Comparison of ENCODE assay signal across 1 cellular context in the genomic region with DNA sequence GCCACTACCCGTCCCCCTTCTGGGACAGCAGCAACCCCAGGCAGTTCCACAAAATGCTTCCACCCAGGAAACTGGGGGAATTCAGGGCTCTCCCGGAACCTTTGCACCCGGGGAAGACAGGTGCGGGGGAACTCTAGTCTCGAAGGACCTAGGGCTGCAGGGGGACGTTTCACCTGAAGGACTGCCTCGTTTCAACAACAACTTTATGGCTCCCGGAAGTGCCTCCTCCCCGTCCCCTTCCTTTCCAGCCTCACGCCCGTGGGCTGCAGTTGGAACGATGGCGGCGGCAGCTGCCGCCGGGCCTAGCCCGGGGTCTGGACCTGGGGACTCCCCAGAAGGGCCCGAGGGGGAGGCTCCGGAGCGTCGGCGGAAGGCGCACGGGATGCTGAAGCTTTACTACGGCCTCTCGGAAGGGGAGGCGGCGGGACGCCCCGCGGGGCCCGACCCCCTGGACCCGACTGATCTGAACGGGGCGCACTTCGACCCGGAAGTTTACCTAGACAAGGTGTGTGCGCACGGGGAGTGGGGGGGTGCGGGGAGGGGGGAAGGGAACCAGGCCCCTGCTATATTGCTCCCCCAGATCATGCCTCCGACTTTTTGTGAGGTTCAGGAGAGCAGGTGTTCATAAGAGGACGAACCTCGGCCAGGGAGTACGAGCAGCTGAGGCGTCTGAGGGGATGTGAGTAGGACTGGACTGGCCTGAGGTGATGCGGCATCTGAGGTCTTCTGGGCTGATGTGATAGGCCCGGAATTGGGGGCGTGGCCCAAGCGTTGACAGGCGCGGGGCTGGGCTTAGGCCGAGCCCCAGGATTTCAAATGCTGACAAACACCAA.
TF ChIP-seq lines count a peak whose summit lies in the region.

A gene (plus strand): TSS at position 241 of the 833 bp plus-strand sequence. CDS start 37 bp downstream, at position 278.

TF ChIP-seq in HepG2, 621 proteins besides CTCF, POLR2A, EP300 and RAD21 (continued from another document and continues in another):
- TF ChIP-seq, protein P1, sequence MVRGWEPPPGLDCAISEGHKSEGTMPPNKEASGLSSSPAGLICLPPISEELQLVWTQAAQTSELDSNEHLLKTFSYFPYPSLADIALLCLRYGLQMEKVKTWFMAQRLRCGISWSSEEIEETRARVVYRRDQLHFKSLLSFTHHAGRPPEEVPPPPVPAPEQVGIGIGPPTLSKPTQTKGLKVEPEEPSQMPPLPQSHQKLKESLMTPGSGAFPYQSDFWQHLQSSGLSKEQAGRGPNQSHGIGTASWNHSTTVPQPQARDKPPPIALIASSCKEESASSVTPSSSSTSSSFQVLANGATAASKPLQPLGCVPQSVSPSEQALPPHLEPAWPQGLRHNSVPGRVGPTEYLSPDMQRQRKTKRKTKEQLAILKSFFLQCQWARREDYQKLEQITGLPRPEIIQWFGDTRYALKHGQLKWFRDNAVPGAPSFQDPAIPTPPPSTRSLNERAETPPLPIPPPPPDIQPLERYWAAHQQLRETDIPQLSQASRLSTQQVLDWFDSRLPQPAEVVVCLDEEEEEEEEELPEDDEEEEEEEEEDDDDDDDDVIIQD (CRISPR knock-in tag; IDR thresholded peaks at IDR 0.05; ENCODE audit: low read depth), result no peak
- peak; percentile 64 for TF ChIP-seq AGO1 (IDR thresholded peaks at IDR 0.05; ENCODE audit: low read depth, low read length, poor library complexity, severe bottlenecking)
- no peak for TF ChIP-seq ATAD3A (CRISPR knock-in tag; IDR thresholded peaks at IDR 0.05)
- TF ChIP-seq ZNF432 (CRISPR knock-in tag; IDR thresholded peaks at IDR 0.05; ENCODE audit: borderline replicate concordance), result no peak
- peak; percentile 75; the same call in 1 of the 2 replicates for TF ChIP-seq ZNF792 (CRISPR knock-in tag; IDR thresholded peaks at IDR 0.05)
- TF ChIP-seq IKZF4 (CRISPR knock-in tag; IDR thresholded peaks at IDR 0.05; ENCODE audit: borderline replicate concordance, low read depth, not compliant biosample characterization), result no peak
- TF ChIP-seq ZNF773 (CRISPR knock-in tag; IDR thresholded peaks at IDR 0.05; ENCODE audit: borderline replicate concordance), result no peak
- TF ChIP-seq ZNF552 (CRISPR knock-in tag; IDR thresholded peaks at IDR 0.05; ENCODE audit: borderline replicate concordance), result 0 out of 2 replicates have a peak, but pooled peaks have one; percentile 63
- TF ChIP-seq, protein P2, sequence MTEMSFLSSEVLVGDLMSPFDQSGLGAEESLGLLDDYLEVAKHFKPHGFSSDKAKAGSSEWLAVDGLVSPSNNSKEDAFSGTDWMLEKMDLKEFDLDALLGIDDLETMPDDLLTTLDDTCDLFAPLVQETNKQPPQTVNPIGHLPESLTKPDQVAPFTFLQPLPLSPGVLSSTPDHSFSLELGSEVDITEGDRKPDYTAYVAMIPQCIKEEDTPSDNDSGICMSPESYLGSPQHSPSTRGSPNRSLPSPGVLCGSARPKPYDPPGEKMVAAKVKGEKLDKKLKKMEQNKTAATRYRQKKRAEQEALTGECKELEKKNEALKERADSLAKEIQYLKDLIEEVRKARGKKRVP (CRISPR knock-in tag; IDR thresholded peaks at IDR 0.05), result peak in 1 of 2 experiments; percentile 52; a peak in 2 of 4 replicates
- TF ChIP-seq, protein P3, sequence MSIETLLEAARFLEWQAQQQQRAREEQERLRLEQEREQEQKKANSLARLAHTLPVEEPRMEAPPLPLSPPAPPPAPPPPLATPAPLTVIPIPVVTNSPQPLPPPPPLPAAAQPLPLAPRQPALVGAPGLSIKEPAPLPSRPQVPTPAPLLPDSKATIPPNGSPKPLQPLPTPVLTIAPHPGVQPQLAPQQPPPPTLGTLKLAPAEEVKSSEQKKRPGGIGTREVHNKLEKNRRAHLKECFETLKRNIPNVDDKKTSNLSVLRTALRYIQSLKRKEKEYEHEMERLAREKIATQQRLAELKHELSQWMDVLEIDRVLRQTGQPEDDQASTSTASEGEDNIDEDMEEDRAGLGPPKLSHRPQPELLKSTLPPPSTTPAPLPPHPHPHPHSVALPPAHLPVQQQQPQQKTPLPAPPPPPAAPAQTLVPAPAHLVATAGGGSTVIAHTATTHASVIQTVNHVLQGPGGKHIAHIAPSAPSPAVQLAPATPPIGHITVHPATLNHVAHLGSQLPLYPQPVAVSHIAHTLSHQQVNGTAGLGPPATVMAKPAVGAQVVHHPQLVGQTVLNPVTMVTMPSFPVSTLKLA (IDR thresholded peaks at IDR 0.05), result no peak
- no peak for TF ChIP-seq ARNT (IDR thresholded peaks at IDR 0.05)
- TF ChIP-seq ZFP62 (CRISPR knock-in tag; IDR thresholded peaks at IDR 0.05), result no peak
- peak; percentile 89; the same call in 1 of the 2 replicates for TF ChIP-seq TGIF2 (CRISPR knock-in tag; IDR thresholded peaks at IDR 0.05)
- TF ChIP-seq, protein P4, sequence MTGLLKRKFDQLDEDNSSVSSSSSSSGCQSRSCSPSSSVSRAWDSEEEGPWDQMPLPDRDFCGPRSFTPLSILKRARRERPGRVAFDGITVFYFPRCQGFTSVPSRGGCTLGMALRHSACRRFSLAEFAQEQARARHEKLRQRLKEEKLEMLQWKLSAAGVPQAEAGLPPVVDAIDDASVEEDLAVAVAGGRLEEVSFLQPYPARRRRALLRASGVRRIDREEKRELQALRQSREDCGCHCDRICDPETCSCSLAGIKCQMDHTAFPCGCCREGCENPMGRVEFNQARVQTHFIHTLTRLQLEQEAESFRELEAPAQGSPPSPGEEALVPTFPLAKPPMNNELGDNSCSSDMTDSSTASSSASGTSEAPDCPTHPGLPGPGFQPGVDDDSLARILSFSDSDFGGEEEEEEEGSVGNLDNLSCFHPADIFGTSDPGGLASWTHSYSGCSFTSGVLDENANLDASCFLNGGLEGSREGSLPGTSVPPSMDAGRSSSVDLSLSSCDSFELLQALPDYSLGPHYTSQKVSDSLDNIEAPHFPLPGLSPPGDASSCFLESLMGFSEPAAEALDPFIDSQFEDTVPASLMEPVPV (CRISPR knock-in tag; IDR thresholded peaks at IDR 0.05), result no peak
- no peak for TF ChIP-seq ZNF296 (CRISPR knock-in tag; conservative IDR thresholded peaks at IDR 0.05)
- TF ChIP-seq KLF6 (CRISPR knock-in tag; IDR thresholded peaks at IDR 0.05), result peak; percentile 78; the same call in 1 of the 2 replicates
- peak in 1 of 2 experiments; percentile 45; a peak in 1 of 4 replicates for TF ChIP-seq NR2F1 (CRISPR knock-in tag; IDR thresholded peaks at IDR 0.05)
- 0 out of 2 replicates have a peak, but pooled peaks have one; percentile 60 for TF ChIP-seq ZNF333 (CRISPR knock-in tag; IDR thresholded peaks at IDR 0.05; ENCODE audit: borderline replicate concordance)
- TF ChIP-seq, protein P5, sequence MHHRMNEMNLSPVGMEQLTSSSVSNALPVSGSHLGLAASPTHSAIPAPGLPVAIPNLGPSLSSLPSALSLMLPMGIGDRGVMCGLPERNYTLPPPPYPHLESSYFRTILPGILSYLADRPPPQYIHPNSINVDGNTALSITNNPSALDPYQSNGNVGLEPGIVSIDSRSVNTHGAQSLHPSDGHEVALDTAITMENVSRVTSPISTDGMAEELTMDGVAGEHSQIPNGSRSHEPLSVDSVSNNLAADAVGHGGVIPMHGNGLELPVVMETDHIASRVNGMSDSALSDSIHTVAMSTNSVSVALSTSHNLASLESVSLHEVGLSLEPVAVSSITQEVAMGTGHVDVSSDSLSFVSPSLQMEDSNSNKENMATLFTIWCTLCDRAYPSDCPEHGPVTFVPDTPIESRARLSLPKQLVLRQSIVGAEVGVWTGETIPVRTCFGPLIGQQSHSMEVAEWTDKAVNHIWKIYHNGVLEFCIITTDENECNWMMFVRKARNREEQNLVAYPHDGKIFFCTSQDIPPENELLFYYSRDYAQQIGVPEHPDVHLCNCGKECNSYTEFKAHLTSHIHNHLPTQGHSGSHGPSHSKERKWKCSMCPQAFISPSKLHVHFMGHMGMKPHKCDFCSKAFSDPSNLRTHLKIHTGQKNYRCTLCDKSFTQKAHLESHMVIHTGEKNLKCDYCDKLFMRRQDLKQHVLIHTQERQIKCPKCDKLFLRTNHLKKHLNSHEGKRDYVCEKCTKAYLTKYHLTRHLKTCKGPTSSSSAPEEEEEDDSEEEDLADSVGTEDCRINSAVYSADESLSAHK (CRISPR knock-in tag; IDR thresholded peaks at IDR 0.05; ENCODE audit: borderline replicate concordance), result no peak
- TF ChIP-seq, protein P6, sequence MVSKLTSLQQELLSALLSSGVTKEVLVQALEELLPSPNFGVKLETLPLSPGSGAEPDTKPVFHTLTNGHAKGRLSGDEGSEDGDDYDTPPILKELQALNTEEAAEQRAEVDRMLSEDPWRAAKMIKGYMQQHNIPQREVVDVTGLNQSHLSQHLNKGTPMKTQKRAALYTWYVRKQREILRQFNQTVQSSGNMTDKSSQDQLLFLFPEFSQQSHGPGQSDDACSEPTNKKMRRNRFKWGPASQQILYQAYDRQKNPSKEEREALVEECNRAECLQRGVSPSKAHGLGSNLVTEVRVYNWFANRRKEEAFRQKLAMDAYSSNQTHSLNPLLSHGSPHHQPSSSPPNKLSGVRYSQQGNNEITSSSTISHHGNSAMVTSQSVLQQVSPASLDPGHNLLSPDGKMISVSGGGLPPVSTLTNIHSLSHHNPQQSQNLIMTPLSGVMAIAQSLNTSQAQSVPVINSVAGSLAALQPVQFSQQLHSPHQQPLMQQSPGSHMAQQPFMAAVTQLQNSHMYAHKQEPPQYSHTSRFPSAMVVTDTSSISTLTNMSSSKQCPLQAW (CRISPR knock-in tag; IDR thresholded peaks at IDR 0.05), result no peak; the same call in 1 of the 2 replicates
- peak; percentile 97 for TF ChIP-seq GATAD1 (CRISPR knock-in tag; IDR thresholded peaks at IDR 0.05)
- peak; percentile 81 for TF ChIP-seq ESRRA (CRISPR knock-in tag; IDR thresholded peaks at IDR 0.05; ENCODE audit: low read depth)
- peak; percentile 69 for TF ChIP-seq FOSL2 (CRISPR knock-in tag; IDR thresholded peaks at IDR 0.05)
- no peak for TF ChIP-seq ATM (IDR thresholded peaks at IDR 0.05; ENCODE audit: borderline replicate concordance)
- 0 out of 2 replicates have a peak, but pooled peaks have one; percentile 44 for TF ChIP-seq MZF1 (CRISPR knock-in tag; IDR thresholded peaks at IDR 0.05; ENCODE audit: borderline replicate concordance)
- peak; percentile 59 for TF ChIP-seq NR2F6 (IDR thresholded peaks at IDR 0.05)
- peak; percentile 77 for TF ChIP-seq NR2F6 (CRISPR knock-in tag; IDR thresholded peaks at IDR 0.05)
- 0 out of 2 replicates have a peak, but pooled peaks have one; percentile 19 for TF ChIP-seq MTA1 (CRISPR knock-in tag; IDR thresholded peaks at IDR 0.05; ENCODE audit: borderline replicate concordance)
- TF ChIP-seq, protein P7, sequence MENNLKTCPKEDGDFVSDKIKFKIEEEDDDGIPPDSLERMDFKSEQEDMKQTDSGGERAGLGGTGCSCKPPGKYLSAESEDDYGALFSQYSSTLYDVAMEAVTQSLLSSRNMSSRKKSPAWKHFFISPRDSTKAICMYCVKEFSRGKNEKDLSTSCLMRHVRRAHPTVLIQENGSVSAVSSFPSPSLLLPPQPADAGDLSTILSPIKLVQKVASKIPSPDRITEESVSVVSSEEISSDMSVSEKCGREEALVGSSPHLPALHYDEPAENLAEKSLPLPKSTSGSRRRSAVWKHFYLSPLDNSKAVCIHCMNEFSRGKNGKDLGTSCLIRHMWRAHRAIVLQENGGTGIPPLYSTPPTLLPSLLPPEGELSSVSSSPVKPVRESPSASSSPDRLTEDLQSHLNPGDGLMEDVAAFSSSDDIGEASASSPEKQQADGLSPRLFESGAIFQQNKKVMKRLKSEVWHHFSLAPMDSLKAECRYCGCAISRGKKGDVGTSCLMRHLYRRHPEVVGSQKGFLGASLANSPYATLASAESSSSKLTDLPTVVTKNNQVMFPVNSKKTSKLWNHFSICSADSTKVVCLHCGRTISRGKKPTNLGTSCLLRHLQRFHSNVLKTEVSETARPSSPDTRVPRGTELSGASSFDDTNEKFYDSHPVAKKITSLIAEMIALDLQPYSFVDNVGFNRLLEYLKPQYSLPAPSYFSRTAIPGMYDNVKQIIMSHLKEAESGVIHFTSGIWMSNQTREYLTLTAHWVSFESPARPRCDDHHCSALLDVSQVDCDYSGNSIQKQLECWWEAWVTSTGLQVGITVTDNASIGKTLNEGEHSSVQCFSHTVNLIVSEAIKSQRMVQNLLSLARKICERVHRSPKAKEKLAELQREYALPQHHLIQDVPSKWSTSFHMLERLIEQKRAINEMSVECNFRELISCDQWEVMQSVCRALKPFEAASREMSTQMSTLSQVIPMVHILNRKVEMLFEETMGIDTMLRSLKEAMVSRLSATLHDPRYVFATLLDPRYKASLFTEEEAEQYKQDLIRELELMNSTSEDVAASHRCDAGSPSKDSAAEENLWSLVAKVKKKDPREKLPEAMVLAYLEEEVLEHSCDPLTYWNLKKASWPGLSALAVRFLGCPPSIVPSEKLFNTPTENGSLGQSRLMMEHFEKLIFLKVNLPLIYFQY (CRISPR knock-in tag; IDR thresholded peaks at IDR 0.05; ENCODE audit: borderline replicate concordance), result peak; percentile 63
- TF ChIP-seq ZNF264 (CRISPR knock-in tag; IDR thresholded peaks at IDR 0.05), result no peak
- TF ChIP-seq, protein P8, sequence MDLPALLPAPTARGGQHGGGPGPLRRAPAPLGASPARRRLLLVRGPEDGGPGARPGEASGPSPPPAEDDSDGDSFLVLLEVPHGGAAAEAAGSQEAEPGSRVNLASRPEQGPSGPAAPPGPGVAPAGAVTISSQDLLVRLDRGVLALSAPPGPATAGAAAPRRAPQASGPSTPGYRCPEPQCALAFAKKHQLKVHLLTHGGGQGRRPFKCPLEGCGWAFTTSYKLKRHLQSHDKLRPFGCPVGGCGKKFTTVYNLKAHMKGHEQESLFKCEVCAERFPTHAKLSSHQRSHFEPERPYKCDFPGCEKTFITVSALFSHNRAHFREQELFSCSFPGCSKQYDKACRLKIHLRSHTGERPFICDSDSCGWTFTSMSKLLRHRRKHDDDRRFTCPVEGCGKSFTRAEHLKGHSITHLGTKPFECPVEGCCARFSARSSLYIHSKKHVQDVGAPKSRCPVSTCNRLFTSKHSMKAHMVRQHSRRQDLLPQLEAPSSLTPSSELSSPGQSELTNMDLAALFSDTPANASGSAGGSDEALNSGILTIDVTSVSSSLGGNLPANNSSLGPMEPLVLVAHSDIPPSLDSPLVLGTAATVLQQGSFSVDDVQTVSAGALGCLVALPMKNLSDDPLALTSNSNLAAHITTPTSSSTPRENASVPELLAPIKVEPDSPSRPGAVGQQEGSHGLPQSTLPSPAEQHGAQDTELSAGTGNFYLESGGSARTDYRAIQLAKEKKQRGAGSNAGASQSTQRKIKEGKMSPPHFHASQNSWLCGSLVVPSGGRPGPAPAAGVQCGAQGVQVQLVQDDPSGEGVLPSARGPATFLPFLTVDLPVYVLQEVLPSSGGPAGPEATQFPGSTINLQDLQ (CRISPR knock-in tag; IDR thresholded peaks at IDR 0.05), result peak; percentile 75; the same call in 1 of the 2 replicates
- TF ChIP-seq ZNF382 (CRISPR knock-in tag; IDR thresholded peaks at IDR 0.05; ENCODE audit: borderline replicate concordance), result no peak
- no peak for TF ChIP-seq ZFP41 (CRISPR knock-in tag; IDR thresholded peaks at IDR 0.05; ENCODE audit: borderline replicate concordance)
- TF ChIP-seq KMT2A (CRISPR knock-in tag; IDR thresholded peaks at IDR 0.05), result peak; percentile 34; the same call in 1 of the 2 replicates
- TF ChIP-seq ZNF672 (CRISPR knock-in tag; IDR thresholded peaks at IDR 0.05), result no peak
- TF ChIP-seq ZNF225 (CRISPR knock-in tag; IDR thresholded peaks at IDR 0.05), result 0 out of 2 replicates have a peak, but pooled peaks have one; percentile 21
- TF ChIP-seq ZNF747 (CRISPR knock-in tag; IDR thresholded peaks at IDR 0.05; ENCODE audit: borderline replicate concordance), result peak; percentile 95
- TF ChIP-seq POGZ (CRISPR knock-in tag; IDR thresholded peaks at IDR 0.05), result peak; percentile 81
- peak; percentile 81 for TF ChIP-seq TBL1XR1 (IDR thresholded peaks at IDR 0.05; ENCODE audit: borderline replicate concordance, low read length, partially characterized antibody)
- peak; percentile 52; the same call in 1 of the 2 replicates for TF ChIP-seq ARNTL (CRISPR knock-in tag; IDR thresholded peaks at IDR 0.05)
- peak; percentile 83; the same call in 1 of the 2 replicates for TF ChIP-seq ZNF891 (CRISPR knock-in tag; IDR thresholded peaks at IDR 0.05)
